8 cellular contexts compared by ENCODE assay signal in genomic region chr10:70619271-70620019, GRCh38. TPM values are rescaled to one million over a fixed set of nuclear protein-coding genes. Genes with fewer than 3 reads are reported as not detected.
DNase-seq lines count a peak whose midpoint lies in the region; ATAC-seq, FAIRE-seq and TF ChIP-seq lines count a peak whose summit lies in the region.

No MANE protein-coding gene starts in this region.

- dilution Hi-C loops in keratinocyte (cut with MboI; ENCODE audit: extremely low pct_ligation_motif_present, low sequenced_read_pairs): no loop called here

- no peak for TF ChIP-seq POLR2A in GM18505 (IDR thresholded peaks at IDR 0.05; ENCODE audit: borderline replicate concordance, extremely low read depth, insufficient read depth, insufficient read length)

- H3K27me3 ChIP-seq in keratinocyte (ENCODE audit: control insufficient read depth, extremely low read depth, insufficient read depth, low read length): no peaks in the 10 kb centered on the region

- TF ChIP-seq CTCF in keratinocyte (optimal IDR thresholded peaks at IDR 0.05 in 1 of 3, IDR thresholded peaks at IDR 0.05 in 1 of 3, conservative IDR thresholded peaks at IDR 0.05 in 1 of 3; ENCODE audit: extremely low read depth in 1 of 3, insufficient read depth in 2 of 3, low read length in 3 of 3): peak; percentile 30 to 47 (median 47)

- no peaks in the 10 kb centered on the region for H3K9me1 ChIP-seq in keratinocyte (ENCODE audit: control insufficient read depth, extremely low read depth, insufficient read depth, low read length)

- CTCF ChIA-PET in HEK293T (lab: Yijun Ruan, JAX): interaction anchor here (0.7 kb wide), 1 partner anchor 268 kb away, joined by 3 read pairs; no protein-coding TSS in a partner anchor

- peaks cover 4% of the 10 kb centered on the region for H3K9me3 ChIP-seq in keratinocyte (ENCODE audit: control insufficient read depth, low read depth, low read length)

- no peak overlapping the region for H2AFZ ChIP-seq in keratinocyte (ENCODE audit: control insufficient read depth, low read length)

- POLR2A ChIA-PET in HEK293T (lab: Yijun Ruan, JAX): no interaction called here

- no peak overlapping the region for H3K27ac ChIP-seq in keratinocyte (ENCODE audit: control insufficient read depth, insufficient read depth, low read length)

- no peak overlapping the region for H3K4me2 ChIP-seq in keratinocyte (ENCODE audit: control insufficient read depth, extremely low read depth, insufficient read depth, low read depth, low read length)

- H4K20me1 ChIP-seq in keratinocyte (ENCODE audit: control insufficient read depth, extremely low read depth, insufficient read depth, low read length): no peaks in the 10 kb centered on the region

- ATAC-seq in GM18909 (IDR thresholded peaks at IDR 0.05; ENCODE audit: poor library complexity, unreplicated experiment) (no peak), GM18505 (IDR thresholded peaks at IDR 0.05; ENCODE audit: unreplicated experiment) (no peak), HG03565 (IDR thresholded peaks at IDR 0.05; ENCODE audit: unreplicated experiment) (no peak), HG02981 (IDR thresholded peaks at IDR 0.05; ENCODE audit: unreplicated experiment) (no peak)

- FAIRE-seq in TTC549 (lab: Jason Lieb, UNC) (peak; percentile 46), keratinocyte (lab: Jason Lieb, UNC) (no peak)

- peaks cover 6% of the 10 kb centered on the region for H3K4me1 ChIP-seq in keratinocyte (ENCODE audit: control insufficient read depth, extremely low read depth, insufficient read depth, low read length)

- DNase-seq in DMS53 treated with DMSO at 0.1 percent for 48 hours (lab: John Stamatoyannopoulos, UW; ENCODE audit: unreplicated experiment): peak; percentile 42
- peak; percentile 39 for DNase-seq in HEK293T (ENCODE audit: extremely low spot score)
- DNase-seq in keratinocyte (ENCODE audit: low read depth, low spot score): no peak

- H3K9ac ChIP-seq in keratinocyte (ENCODE audit: control insufficient read depth, extremely low read depth, insufficient read depth, low read length): no peak overlapping the region

- no peaks in the 10 kb centered on the region for H3K36me3 ChIP-seq in keratinocyte (ENCODE audit: control insufficient read depth in 2 of 2, extremely low read depth in 1 of 2, insufficient read depth in 2 of 2, low read length in 2 of 2)

- H3K4me3 ChIP-seq in keratinocyte (ENCODE audit: control insufficient read depth in 2 of 3, extremely low read depth in 1 of 3, insufficient read depth in 2 of 3, low read depth in 1 of 3, low read length in 3 of 3): no peak overlapping the region

- H3K79me2 ChIP-seq in keratinocyte (ENCODE audit: control insufficient read depth, insufficient read depth, low read length): no peaks in the 10 kb centered on the region

TF ChIP-seq in HEK293T, 16 proteins besides CTCF, POLR2A, EP300 and RAD21:
- TF ChIP-seq SP1 (IDR thresholded peaks at IDR 0.05) (no peak), HDGF (IDR thresholded peaks at IDR 0.05; ENCODE audit: borderline replicate concordance) (no peak), ZNF384 (IDR thresholded peaks at IDR 0.05) (no peak), FOXM1 (IDR thresholded peaks at IDR 0.05; ENCODE audit: borderline replicate concordance) (no peak)
- TF ChIP-seq, protein P1, sequence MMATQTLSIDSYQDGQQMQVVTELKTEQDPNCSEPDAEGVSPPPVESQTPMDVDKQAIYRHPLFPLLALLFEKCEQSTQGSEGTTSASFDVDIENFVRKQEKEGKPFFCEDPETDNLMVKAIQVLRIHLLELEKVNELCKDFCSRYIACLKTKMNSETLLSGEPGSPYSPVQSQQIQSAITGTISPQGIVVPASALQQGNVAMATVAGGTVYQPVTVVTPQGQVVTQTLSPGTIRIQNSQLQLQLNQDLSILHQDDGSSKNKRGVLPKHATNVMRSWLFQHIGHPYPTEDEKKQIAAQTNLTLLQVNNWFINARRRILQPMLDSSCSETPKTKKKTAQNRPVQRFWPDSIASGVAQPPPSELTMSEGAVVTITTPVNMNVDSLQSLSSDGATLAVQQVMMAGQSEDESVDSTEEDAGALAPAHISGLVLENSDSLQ (IDR thresholded peaks at IDR 0.05): no peak
TF ChIP-seq in HEK293T: peak in this region for 0.

RNA-seq across cellular contexts. Expression of gene PRF1, which starts 16.9 kb away (rescaled TPM):
- polyA plus RNA-seq in keratinocyte: 0.02 to 0.09 TPM in 2 of 3 replicates, not detected in the other
- polyA plus RNA-seq in keratinocyte (2011; ENCODE audit: low read depth): not detected
- polyA plus RNA-seq in keratinocyte (2011; cell fraction: cytosol; rRNA removed): 0.02 TPM in 1 of 2 replicates, not detected in the other
- polyA plus RNA-seq in keratinocyte (2011; cell fraction: nucleus; rRNA removed): not detected in 2 replicates
- not detected in 2 replicates for polyA plus RNA-seq in keratinocyte (2012; ENCODE audit: low replicate concordance)
- polyA minus RNA-seq in keratinocyte: 0.10 TPM in 1 of 3 replicates, not detected in the others
- polyA minus RNA-seq in keratinocyte (2011; cell fraction: cytosol; rRNA and poly(A)+ RNA removed): not detected
- not detected in 2 replicates for polyA minus RNA-seq in keratinocyte (2011; cell fraction: nucleus; rRNA and poly(A)+ RNA removed)

RNA-seq across cellular contexts. Expression of gene ADAMTS14, which starts 52.9 kb away (rescaled TPM):
- polyA plus RNA-seq in keratinocyte: 0.09 to 0.75 TPM (median 0.12 TPM) in 3 replicates
- polyA plus RNA-seq in keratinocyte (2011; ENCODE audit: low read depth): 0.30 TPM
- 0.11 and 0.17 TPM in 2 replicates for polyA plus RNA-seq in keratinocyte (2011; cell fraction: cytosol; rRNA removed)
- 2.6 and 3.6 TPM in 2 replicates for polyA plus RNA-seq in keratinocyte (2011; cell fraction: nucleus; rRNA removed)
- 0.16 and 0.66 TPM in 2 replicates for polyA plus RNA-seq in keratinocyte (2012; ENCODE audit: low replicate concordance)
- 0.43 to 0.53 TPM (median 0.45 TPM) in 3 replicates for polyA minus RNA-seq in keratinocyte
- not detected for polyA minus RNA-seq in keratinocyte (2011; cell fraction: cytosol; rRNA and poly(A)+ RNA removed)
- polyA minus RNA-seq in keratinocyte (2011; cell fraction: nucleus; rRNA and poly(A)+ RNA removed): 1.6 and 1.8 TPM in 2 replicates
